Comparison of ENCODE assay signal across 32 cellular contexts in genomic region chr1:20988943-20989342, GRCh38.
"Had no signal": no experiment of that assay in that cellular context is flagged by ENCODE, and none has a peak within 500 bp of the region (broad histone marks: within the 10 kb centered on the region; RNA-seq: fewer than 3 reads in every experiment).

No MANE protein-coding gene starts in this region.

- H3K4me3 Mint-ChIP-seq: naive B cell; naive thymus-derived CD8-positive, alpha-beta T cell; nephron progenitor cell; neural crest cell; stimulated activated naive B cell treated with anti-CD40 and anti-IgM and Interleukin-4, amounts not matched to agents 10 μg/mL and 1 μg/mL and 100 μg/mL, for 72 hours; stimulated activated naive CD8-positive, alpha-beta T cell treated with anti-CD3 and anti-CD28 coated beads, Interleukin-15, Interleukin-2, amounts not matched to agents 100 ng/mL and 50 ng/mL, for 24 hours had no signal

- H3K4me2 ChIP-seq: smooth muscle cell had no signal

- H3K4me1 ChIP-seq: parathyroid adenoma had no signal

- H3K36me3 Mint-ChIP-seq: naive B cell had no signal

- H3K79me2 ChIP-seq: parathyroid adenoma had no signal

- ATAC-seq: naive thymus-derived CD8-positive, alpha-beta T cell; psoas muscle; right cardiac atrium; sciatic nerve; stimulated activated naive B cell treated with anti-CD40 and anti-IgM and Interleukin-4, amounts not matched to agents 10 μg/mL and 1 μg/mL and 100 μg/mL, for 72 hours had no signal

- H3K9me3 Mint-ChIP-seq: naive B cell; naive thymus-derived CD8-positive, alpha-beta T cell; nephron progenitor cell; neural crest cell; stimulated activated naive B cell treated with anti-CD40 and anti-IgM and Interleukin-4, amounts not matched to agents 10 μg/mL and 1 μg/mL and 100 μg/mL, for 72 hours; stimulated activated naive CD8-positive, alpha-beta T cell treated with anti-CD3 and anti-CD28 coated beads, Interleukin-15, Interleukin-2, amounts not matched to agents 100 ng/mL and 50 ng/mL, for 24 hours had no signal

- H3K27ac ChIP-seq: ovary, parathyroid adenoma, psoas muscle, skin epidermis, spleen, stomach, thoracic aorta, thyroid gland, tibial nerve, upper lobe of left lung, vagina had no signal

- H3K9ac ChIP-seq: parathyroid adenoma had no signal

- H3K27me3 Mint-ChIP-seq: naive B cell; naive thymus-derived CD8-positive, alpha-beta T cell; progenitor cell of endocrine pancreas; stimulated activated naive B cell treated with anti-CD40 and anti-IgM and Interleukin-4, amounts not matched to agents 10 μg/mL and 1 μg/mL and 100 μg/mL, for 72 hours; stimulated activated naive CD8-positive, alpha-beta T cell treated with anti-CD3 and anti-CD28 coated beads, Interleukin-15, Interleukin-2, amounts not matched to agents 100 ng/mL and 50 ng/mL, for 24 hours had no signal

- FAIRE-seq: urothelium cell line had no signal

- H3K4me3 ChIP-seq: ovary, psoas muscle, skin epidermis, smooth muscle cell, spleen, stomach, thoracic aorta, thyroid gland, tibial nerve, upper lobe of left lung, vagina had no signal

- H3K36me3 ChIP-seq: neutrophil, ovary, thoracic aorta, thyroid gland, tibial nerve, upper lobe of left lung, vagina had no signal

- DNase-seq: naive B cell; naive thymus-derived CD8-positive, alpha-beta T cell; nephron progenitor cell; nucleus accumbens; ovary; posterior cingulate gyrus; psoas muscle; right cardiac atrium; spleen; stimulated activated CD4-positive, alpha-beta T cell treated with anti-CD3 and anti-CD28 coated beads, Interleukin-12 subunit alpha, Interleukin-12 subunit beta, amount 100 ng/mL, for 4 hours; stimulated activated CD4-positive, alpha-beta T cell treated with anti-CD3 and anti-CD28 coated beads, Interleukin-1b, Interleukin-23, amount 100 ng/mL, for 48 hours; stimulated activated CD4-positive, alpha-beta T cell treated with anti-CD3 and anti-CD28 coated beads, Interleukin-4, amount 100 ng/mL, for 1 hour; stimulated activated CD4-positive, alpha-beta T cell treated with anti-CD3 and anti-CD28 coated beads, Interleukin-4, amount 100 ng/mL, for 4 hours; stimulated activated CD8-positive, alpha-beta memory T cell treated with anti-CD3 and anti-CD28 coated beads, Interleukin-4, amount 100 ng/mL, for 48 hours; stimulated activated naive B cell treated with anti-CD40 and anti-IgM and Interleukin-4, amounts not matched to agents 10 μg/mL and 1 μg/mL and 100 μg/mL, for 72 hours; stimulated activated naive CD4-positive, alpha-beta T cell treated with Interleukin-2 at 50 U/mL for 16 hours; stomach; thyroid gland; trophoblast cell; upper lobe of left lung had no signal

- H3K27me3 ChIP-seq: neutrophil, ovary, spleen, stomach, thyroid gland, tibial nerve, upper lobe of left lung, vagina had no signal

- H3K9me3 ChIP-seq: neutrophil, ovary, psoas muscle, spleen, stomach, thoracic aorta, thyroid gland, tibial nerve, upper lobe of left lung, vagina had no signal

- H2AFZ ChIP-seq: parathyroid adenoma had no signal

- H3K27ac Mint-ChIP-seq: naive thymus-derived CD8-positive, alpha-beta T cell; nephron progenitor cell; progenitor cell of endocrine pancreas; stimulated activated naive B cell treated with anti-CD40 and anti-IgM and Interleukin-4, amounts not matched to agents 10 μg/mL and 1 μg/mL and 100 μg/mL, for 72 hours; stimulated activated naive CD8-positive, alpha-beta T cell treated with anti-CD3 and anti-CD28 coated beads, Interleukin-15, Interleukin-2, amounts not matched to agents 100 ng/mL and 50 ng/mL, for 24 hours had no signal
